14 cellular contexts compared by ENCODE assay signal in genomic region chr5:178333821-178334481, GRCh38.
"Had no signal": no experiment of that assay in that cellular context is flagged by ENCODE, and none has a peak within 500 bp of the region (broad histone marks: within the 10 kb centered on the region; RNA-seq: fewer than 3 reads in every experiment).

No MANE protein-coding gene starts in this region.

- H3K4me3 ChIP-seq: gastroesophageal sphincter, hepatocyte, lung, thyroid gland had no signal

- H3K9me3 Mint-ChIP-seq: activated B cell treated with CpG ODN at 0.5 μM for 24 hours; activated naive CD8-positive, alpha-beta T cell treated with anti-CD3 and anti-CD28 coated beads for 36 hours; activated T-cell treated with anti-CD3 and anti-CD28 coated beads, Interleukin-2, amount 50 U/mL, for 24 hours; naive B cell; stimulated activated naive CD8-positive, alpha-beta T cell treated with anti-CD3 and anti-CD28 coated beads, Interleukin-15, amount 100 ng/mL, for 72 hours; T-helper 1 cell treated with Interleukin-12 subunit alpha and Interleukin-12 subunit beta and Interleukin-4 antibody, amounts not matched to agents 30 μg/mL and 1 μg/mL, for 36 hours had no signal

- H3K27ac ChIP-seq: epithelial cell of prostate, gastroesophageal sphincter, hepatocyte had no signal

- H3K27me3 Mint-ChIP-seq: activated naive CD8-positive, alpha-beta T cell treated with anti-CD3 and anti-CD28 coated beads for 36 hours; activated T-cell treated with anti-CD3 and anti-CD28 coated beads, Interleukin-2, amount 50 U/mL, for 24 hours; stimulated activated naive CD8-positive, alpha-beta T cell treated with anti-CD3 and anti-CD28 coated beads, Interleukin-15, amount 100 ng/mL, for 72 hours had no signal

- H3K4me3 Mint-ChIP-seq: activated B cell treated with CpG ODN at 0.5 μM for 24 hours; activated naive CD8-positive, alpha-beta T cell treated with anti-CD3 and anti-CD28 coated beads for 36 hours; activated T-cell treated with anti-CD3 and anti-CD28 coated beads, Interleukin-2, amount 50 U/mL, for 24 hours; naive B cell; stimulated activated naive CD8-positive, alpha-beta T cell treated with anti-CD3 and anti-CD28 coated beads, Interleukin-15, amount 100 ng/mL, for 72 hours; T-helper 1 cell treated with Interleukin-12 subunit alpha and Interleukin-12 subunit beta and Interleukin-4 antibody, amounts not matched to agents 30 μg/mL and 1 μg/mL, for 36 hours had no signal

- H3K27me3 ChIP-seq: gastroesophageal sphincter, hepatocyte, thyroid gland had no signal

- H3K9me3 ChIP-seq: gastroesophageal sphincter, SK-N-SH, thyroid gland had no signal

- DNase-seq: activated B cell treated with CpG ODN at 0.5 μM for 24 hours; activated gamma-delta T cell treated with Interleukin-2 at 50 U/mL for 16 hours; activated naive CD8-positive, alpha-beta T cell treated with anti-CD3 and anti-CD28 coated beads for 36 hours; activated T-cell treated with anti-CD3 and anti-CD28 coated beads, Interleukin-2, amount 50 U/mL, for 24 hours; naive B cell; SK-N-SH; stimulated activated CD4-positive, alpha-beta T cell treated with anti-CD3 and anti-CD28 coated beads, Interleukin-4, amount 100 ng/mL, for 4 hours; stimulated activated naive CD8-positive, alpha-beta T cell treated with anti-CD3 and anti-CD28 coated beads, Interleukin-15, amount 100 ng/mL, for 72 hours; thyroid gland had no signal

- ATAC-seq: gastroesophageal sphincter; stimulated activated naive CD8-positive, alpha-beta T cell treated with anti-CD3 and anti-CD28 coated beads, Interleukin-15, amount 100 ng/mL, for 72 hours had no signal

- H3K27ac Mint-ChIP-seq: activated B cell treated with CpG ODN at 0.5 μM for 24 hours; activated naive CD8-positive, alpha-beta T cell treated with anti-CD3 and anti-CD28 coated beads for 36 hours; activated T-cell treated with anti-CD3 and anti-CD28 coated beads, Interleukin-2, amount 50 U/mL, for 24 hours; stimulated activated naive CD8-positive, alpha-beta T cell treated with anti-CD3 and anti-CD28 coated beads, Interleukin-15, amount 100 ng/mL, for 72 hours; T-helper 1 cell treated with Interleukin-12 subunit alpha and Interleukin-12 subunit beta and Interleukin-4 antibody, amounts not matched to agents 30 μg/mL and 1 μg/mL, for 36 hours had no signal

- H3K36me3 Mint-ChIP-seq: activated naive CD8-positive, alpha-beta T cell treated with anti-CD3 and anti-CD28 coated beads for 36 hours; naive B cell had no signal

- H3K36me3 ChIP-seq: gastroesophageal sphincter, thyroid gland had no signal
